Comparison of ENCODE assay signal across 8 cellular contexts in the genomic region with DNA sequence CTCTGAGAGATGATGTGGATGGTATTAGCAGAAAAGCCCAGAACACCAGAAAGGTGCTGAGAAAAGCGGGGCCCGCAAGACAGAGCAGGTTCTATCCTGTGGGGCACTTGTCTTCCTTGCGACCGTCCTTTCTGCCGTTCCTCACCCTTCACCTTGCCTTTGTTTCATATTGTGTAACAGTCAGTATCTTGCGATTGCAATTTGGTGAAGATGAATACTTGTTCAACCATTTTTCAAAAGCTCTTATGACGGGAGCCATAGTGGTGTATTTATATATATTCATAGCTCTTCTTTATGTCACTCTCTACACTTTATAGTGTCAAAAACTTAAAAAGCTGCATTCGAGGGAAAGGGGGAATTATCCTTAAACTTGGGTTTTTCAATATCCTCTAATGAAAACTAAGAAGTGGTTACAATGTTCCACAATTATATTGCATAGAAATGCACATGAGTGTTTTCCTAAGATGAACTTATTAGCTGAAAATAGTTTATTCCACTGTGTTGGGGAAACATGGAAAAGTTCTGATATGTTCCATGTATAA. TPM values are rescaled to one million over a fixed set of nuclear protein-coding genes. Genes with fewer than 3 reads are reported as not detected.
DNase-seq lines count a peak whose midpoint lies in the region; ATAC-seq and TF ChIP-seq lines count a peak whose summit lies in the region.

No MANE protein-coding gene starts in this region.

- in situ Hi-C loops in gastrocnemius medialis (cut with MboI; ENCODE audit: low sequenced_read_pairs in 4 of 4) = no loop called here

- peak; percentile 25 for ATAC-seq in HG02973 (IDR thresholded peaks at IDR 0.05; ENCODE audit: unreplicated experiment)
- ATAC-seq in left cardiac atrium = peak; percentile 39 to 56
- ATAC-seq in gastrocnemius medialis = peak; percentile 35 to 58

- H3K4me1 ChIP-seq in gastrocnemius medialis = peaks cover 9 to 29% of the 10 kb centered on the region in 2 donors

- no peaks in the 10 kb centered on the region for H3K27me3 ChIP-seq in gastrocnemius medialis

- H3K4me3 ChIP-seq in GM08714 (ENCODE audit: low read length) = peak overlapping the region; percentile 100
- H3K4me3 ChIP-seq in WI38 (ENCODE audit: low read depth, low read length) = peak overlapping the region; percentile 54
- H3K4me3 ChIP-seq in gastrocnemius medialis = peak overlapping the region; percentile 66 to 71 (median 68)

- no peaks in the 10 kb centered on the region for H3K9me3 ChIP-seq in gastrocnemius medialis

- no peak for TF ChIP-seq POLR2A in gastrocnemius medialis (IDR thresholded peaks at IDR 0.05)

- DNase-seq in left cardiac atrium (no peak), gastrocnemius medialis (no peak), GDM1 (lab: John Stamatoyannopoulos, UW) (no peak), DMS153 treated with DMSO at 0.1 percent for 48 hours (lab: John Stamatoyannopoulos, UW; ENCODE audit: unreplicated experiment) (no peak), hippocampal formation (lab: John Stamatoyannopoulos, UW) (no peak)

- H3K27ac ChIP-seq in gastrocnemius medialis = peak overlapping the region; percentile 68 to 83 (median 80)

- no peaks in the 10 kb centered on the region for H3K36me3 ChIP-seq in gastrocnemius medialis

- TF ChIP-seq CTCF in WI38 (IDR thresholded peaks at IDR 0.05; ENCODE audit: low read depth, low read length) (no peak), gastrocnemius medialis (IDR thresholded peaks at IDR 0.05 in 4 of 5, conservative IDR thresholded peaks at IDR 0.05 in 1 of 5) (no peak)

- intact Hi-C loops in left cardiac atrium (cut with DNase I) = no loop called here
- intact Hi-C loops in gastrocnemius medialis (cut with DNase I; ENCODE audit: low total_unique reads) = loop anchor here (10.0 kb wide), 1 partner anchor 221 kb away; a partner anchor contains a TSS

RNA-seq across cellular contexts. Expression of a gene that starts 0.8 kb away (rescaled TPM):
- total RNA-seq in left cardiac atrium = 10 to 100 TPM; 12.5 to 16.2 TPM
- 1 to 10 TPM; 1.6 to 6.5 (median 4.6) TPM for total RNA-seq in gastrocnemius medialis
